In genomic region chr9:2854617-2855016, GRCh38 we compare ENCODE assay signal across 31 cellular contexts.
"Had no signal": no experiment of that assay in that cellular context is flagged by ENCODE, and none has a peak within 500 bp of the region (broad histone marks: within the 10 kb centered on the region; RNA-seq: fewer than 3 reads in every experiment).

No MANE protein-coding gene starts in this region.

- H3K36me3 ChIP-seq: SJCRH30 had no signal

- H3K4me2 ChIP-seq: KMS-11, PC-9 had no signal

- H2AFZ ChIP-seq: PC-9 had no signal

- DNase-seq: Karpas-422, MM.1S, MV-4-11, NCI-H1092, NCI-H1105, NCI-H1417 treated with DMSO at 0.1 percent for 48 hours, NCI-H1436 treated with DMSO at 0.1 percent for 48 hours, NCI-H1694 treated with DMSO at 0.1 percent for 48 hours, NCI-H1930, NCI-H2029 treated with DMSO at 0.1 percent for 48 hours, NCI-H2081 treated with DMSO at 0.1 percent for 48 hours, NCI-H2107, NCI-H2171, NCI-H226, NCI-H446 treated with DMSO at 0.1 percent for 48 hours, NCI-H510A, NCI-H524, NCI-H526, NCI-H69, NCI-H748 treated with DMSO at 0.1 percent for 48 hours, NCI-H82, PC-9, SHP77, SIG-M5, SJCRH30 had no signal

- H3K27ac ChIP-seq: KMS-11, PC-9, RWPE1, SJCRH30, SK-N-MC had no signal

- ATAC-seq: Panc1, Right ventricle myocardium inferior, SK-N-SH treated with all-trans-retinoic acid at 6 μM for 48 hours had no signal

- H3K9me3 ChIP-seq: SJCRH30 had no signal

- H3K4me1 ChIP-seq: SJCRH30 had no signal

- H3K4me3 ChIP-seq: PC-9, SJCRH30, SK-N-MC had no signal

- H3K27me3 ChIP-seq: SJCRH30 had no signal
